In the genomic region with DNA sequence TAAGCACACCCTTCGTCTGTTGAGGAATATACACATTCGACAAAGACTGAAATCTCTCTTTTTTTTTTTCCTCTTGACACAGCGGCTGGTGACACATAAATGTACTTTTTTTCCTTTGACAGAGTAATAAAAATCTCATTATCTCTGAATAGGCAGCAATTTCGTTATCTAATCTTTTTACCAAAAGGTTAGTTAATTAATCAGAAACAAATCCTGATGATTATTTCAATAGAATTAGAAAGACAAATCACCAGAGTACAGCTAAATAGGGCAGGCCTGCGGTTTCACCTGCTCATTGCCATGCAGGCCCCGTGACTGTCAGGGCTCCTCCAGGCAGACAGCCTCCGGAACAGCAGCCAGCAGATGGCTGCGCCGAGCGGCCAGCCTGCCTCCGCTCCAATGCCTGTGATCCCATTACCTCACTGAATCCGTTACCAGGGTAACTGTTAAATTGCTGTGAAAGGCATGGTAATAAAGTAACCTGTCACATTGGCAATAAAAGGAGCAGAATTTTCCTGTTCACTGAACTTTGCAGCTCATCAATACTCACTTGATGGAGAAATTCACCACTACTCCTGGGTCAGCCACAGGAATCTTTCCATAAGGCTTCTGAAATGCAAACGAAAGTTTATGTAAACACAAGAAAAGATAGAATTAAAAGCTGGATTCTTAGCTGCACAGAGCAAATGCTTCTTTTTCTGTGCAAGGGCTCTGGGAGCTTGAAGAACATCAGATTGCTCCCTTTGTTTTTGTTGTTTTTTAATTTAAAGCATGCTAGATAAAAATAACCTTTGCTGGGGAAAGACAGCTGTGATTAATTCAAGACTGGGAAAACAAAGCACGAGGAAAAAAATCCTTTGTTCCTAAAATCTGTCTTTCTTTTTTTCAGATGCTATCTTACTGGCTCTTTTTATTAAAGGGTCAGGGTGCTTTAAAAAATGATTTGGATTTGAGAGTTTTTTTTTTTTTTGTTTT, we compare ENCODE assay signal across 8 cellular contexts.
DNase-seq lines count a peak whose midpoint lies in the region; ATAC-seq and TF ChIP-seq lines count a peak whose summit lies in the region.

No MANE protein-coding gene starts in this region.

- H3K4me3 ChIP-seq in foreskin fibroblast (ENCODE audit: low read depth in 1 of 2, low read length in 2 of 2): peak overlapping the region; percentile 8 to 33

- peak; percentile 39 for ATAC-seq in GM21825 (IDR thresholded peaks at IDR 0.05; ENCODE audit: unreplicated experiment)

- H3K36me3 Mint-ChIP-seq in nephron progenitor cell (ENCODE audit: low read depth): no peaks in the 10 kb centered on the region

- peaks cover 2% of the 10 kb centered on the region for H3K27me3 Mint-ChIP-seq in nephron progenitor cell (ENCODE audit: low read depth, poor library complexity)

- peak overlapping the region; percentile 96 for H3K27ac Mint-ChIP-seq in nephron progenitor cell

- H3K4me1 Mint-ChIP-seq in nephron progenitor cell: peaks cover 99% of the 10 kb centered on the region

- H3K4me3 Mint-ChIP-seq in nephron progenitor cell: peak overlapping the region; percentile 73

- TF ChIP-seq CTCF in foreskin fibroblast (IDR thresholded peaks at IDR 0.05; ENCODE audit: low read depth, low read length) (peak; percentile 63), nephron progenitor cell (IDR thresholded peaks at IDR 0.05) (no peak)

- DNase-seq in C1 segment of cervical spinal cord (lab: John Stamatoyannopoulos, UW) (peak in 13 of 14 donors; percentile 15 to 98 (median 80)), NCI-H1048 (lab: John Stamatoyannopoulos, UW) (peak; percentile 72), SW480 (ENCODE audit: low spot score) (peak; percentile 28), foreskin fibroblast (peak; percentile 93 to 96), nephron progenitor cell (peak; percentile 79), COLO829 (ENCODE audit: low spot score) (no peak)
- no peak for DNase-seq in effector CD8-positive, alpha-beta T cell (lab: John Stamatoyannopoulos, UW)

- H3K9me3 Mint-ChIP-seq in nephron progenitor cell: no peaks in the 10 kb centered on the region

Comparison
In these comparisons a context has a peak if more than half of its experiments do, and no peak if none do; other contexts are left out.
1. DNase-seq: peak in C1 segment of cervical spinal cord (13 of 14), NCI-H1048 (single experiment), SW480 (single experiment), foreskin fibroblast (2 of 2) and nephron progenitor cell (single experiment); none in effector CD8-positive, alpha-beta T cell (single experiment) and COLO829 (single experiment).